ENCODE assay signal across 12 cellular contexts in genomic region chr1:89863165-89863835, GRCh38. TPM values are rescaled to one million over a fixed set of nuclear protein-coding genes. Genes with fewer than 3 reads are reported as not detected.
DNase-seq lines count a peak whose midpoint lies in the region; ATAC-seq and TF ChIP-seq lines count a peak whose summit lies in the region.
"Had no signal": no experiment of that assay in that cellular context is flagged by ENCODE, and none has a peak within 500 bp of the region (broad histone marks: within the 10 kb centered on the region; RNA-seq: fewer than 3 reads in every experiment).

No MANE protein-coding gene starts in this region.

- DNase-seq in CD4-positive, CD25-positive, alpha-beta regulatory T cell = no peak
- DNase-seq in DND-41 (no peak), naive B cell (no peak), cortex of kidney (lab: John Stamatoyannopoulos, UW) (no peak), NCI-H1105 treated with DMSO at 0.1 percent for 48 hours (lab: John Stamatoyannopoulos, UW) (no peak)
- DNase-seq in activated CD8-positive, alpha-beta T cell treated with anti-CD3 and anti-CD28 coated beads for 36 hours = no peak
- DNase-seq: activated naive CD4-positive, alpha-beta T cell treated with Interleukin-2 at 50 U/mL for 16 hours; H7 had no signal

- H3K36me3 ChIP-seq in CD4-positive, CD25-positive, alpha-beta regulatory T cell (ENCODE audit: control insufficient read depth, insufficient read depth, low read length) = peaks cover 11% of the 10 kb centered on the region
- peaks cover 20% of the 10 kb centered on the region for H3K36me3 ChIP-seq in DND-41 (ENCODE audit: insufficient read depth, low read length)

- peak overlapping the region; percentile 45 to 91 (median 87) for H3K27ac Mint-ChIP-seq in CD4-positive, CD25-positive, alpha-beta regulatory T cell
- peak overlapping the region; percentile 85 for H3K27ac Mint-ChIP-seq in activated CD8-positive, alpha-beta T cell treated with anti-CD3 and anti-CD28 coated beads for 36 hours
- peak overlapping the region; percentile 15 to 88 (median 52) for H3K27ac Mint-ChIP-seq in naive B cell

- peak overlapping the region in 2 of 4 donors; percentile 1 to 74 for H3K4me3 Mint-ChIP-seq in CD4-positive, CD25-positive, alpha-beta regulatory T cell
- H3K4me3 Mint-ChIP-seq in activated CD8-positive, alpha-beta T cell treated with anti-CD3 and anti-CD28 coated beads for 36 hours = no peak overlapping the region
- peak overlapping the region in 2 of 8 donors; percentile 33 to 73 for H3K4me3 Mint-ChIP-seq in naive B cell

- no peaks in the 10 kb centered on the region for H3K27me3 Mint-ChIP-seq in CD4-positive, CD25-positive, alpha-beta regulatory T cell
- H3K27me3 Mint-ChIP-seq in activated CD8-positive, alpha-beta T cell treated with anti-CD3 and anti-CD28 coated beads for 36 hours = no peaks in the 10 kb centered on the region
- no peaks in the 10 kb centered on the region for H3K27me3 Mint-ChIP-seq in naive B cell

- H3K4me2 ChIP-seq in DND-41 (ENCODE audit: insufficient read depth, low read length) = no peak overlapping the region
- H3K4me2 ChIP-seq: smooth muscle cell had no signal

- peaks cover 48% of the 10 kb centered on the region for H3K79me2 ChIP-seq in DND-41 (ENCODE audit: insufficient read depth, low read length)

- H3K4me1 ChIP-seq in CD4-positive, CD25-positive, alpha-beta regulatory T cell (ENCODE audit: control insufficient read depth, insufficient read depth, low read length, poor library complexity, severe bottlenecking) = peaks cover 37% of the 10 kb centered on the region
- peaks cover 15% of the 10 kb centered on the region for H3K4me1 ChIP-seq in DND-41 (ENCODE audit: insufficient read depth, low read length)

- no peak for ATAC-seq in CD4-positive, CD25-positive, alpha-beta regulatory T cell (ENCODE audit: low read depth in 2 of 2)
- ATAC-seq in DND-41 (ENCODE audit: insufficient read depth, low read depth) = peak; percentile 56
- ATAC-seq in activated CD8-positive, alpha-beta T cell treated with anti-CD3 and anti-CD28 coated beads for 36 hours = no peak
- ATAC-seq in naive B cell (ENCODE audit: low read depth in 2 of 2) = no peak
- no peak for ATAC-seq in GM21619 (IDR thresholded peaks at IDR 0.05; ENCODE audit: unreplicated experiment)
- no peak for ATAC-seq in HG03196 (IDR thresholded peaks at IDR 0.05; ENCODE audit: unreplicated experiment)
- ATAC-seq: Right ventricle myocardium inferior had no signal

- no peaks in the 10 kb centered on the region for H3K9me3 ChIP-seq in CD4-positive, CD25-positive, alpha-beta regulatory T cell (ENCODE audit: control insufficient read depth in 2 of 2, low read length in 2 of 2)
- H3K9me3 ChIP-seq in DND-41 (ENCODE audit: insufficient read depth, low read length, severe bottlenecking) = no peaks in the 10 kb centered on the region

- peaks cover 34 to 72% (median 61%) of the 10 kb centered on the region in 4 donors for H3K4me1 Mint-ChIP-seq in CD4-positive, CD25-positive, alpha-beta regulatory T cell
- H3K4me1 Mint-ChIP-seq in activated CD8-positive, alpha-beta T cell treated with anti-CD3 and anti-CD28 coated beads for 36 hours (ENCODE audit: low read depth) = peaks cover 70% of the 10 kb centered on the region
- peaks cover 24 to 48% (median 32%) of the 10 kb centered on the region in 3 donors for H3K4me1 Mint-ChIP-seq in naive B cell

- no peak overlapping the region for H3K9ac ChIP-seq in DND-41 (ENCODE audit: low read depth, low read length)

- no peak for TF ChIP-seq CTCF in DND-41 (IDR thresholded peaks at IDR 0.05; ENCODE audit: borderline replicate concordance, extremely low read depth, low read length, poor library complexity, severe bottlenecking)
- no peak for TF ChIP-seq CTCF in activated CD8-positive, alpha-beta T cell treated with anti-CD3 and anti-CD28 coated beads for 36 hours (IDR thresholded peaks at IDR 0.05)

- intact Hi-C loops in activated CD8-positive, alpha-beta T cell treated with anti-CD3 and anti-CD28 coated beads for 36 hours (cut with micrococcal nuclease) = no loop called here

- no peak overlapping the region for H3K27ac ChIP-seq in CD4-positive, CD25-positive, alpha-beta regulatory T cell (ENCODE audit: insufficient read depth, low read length, poor library complexity, severe bottlenecking)
- H3K27ac ChIP-seq in DND-41 (ENCODE audit: low read length) = peak overlapping the region; percentile 18; the same call in 1 of the 2 replicates

- POLR2A ChIA-PET in activated CD8-positive, alpha-beta T cell treated with anti-CD3 and anti-CD28 coated beads for 36 hours (lab: Charles Lee) = interaction anchor here (0.9 kb wide), 1 partner anchor 13 kb away, joined by 3 read pairs; no protein-coding TSS in a partner anchor

- H4K20me1 ChIP-seq in DND-41 (ENCODE audit: insufficient read depth, low read length) = no peaks in the 10 kb centered on the region

- CTCF ChIA-PET in activated CD8-positive, alpha-beta T cell treated with anti-CD3 and anti-CD28 coated beads for 36 hours (lab: Charles Lee) = interaction anchor here (2.0 kb wide), 1 partner anchor 10 kb away, joined by 5 read pairs; no protein-coding TSS in a partner anchor

- H2AFZ ChIP-seq in DND-41 (ENCODE audit: low read depth, low read length) = no peak overlapping the region

- no peaks in the 10 kb centered on the region for H3K27me3 ChIP-seq in CD4-positive, CD25-positive, alpha-beta regulatory T cell (ENCODE audit: control insufficient read depth, insufficient read depth, low read length)
- H3K27me3 ChIP-seq in DND-41 (ENCODE audit: insufficient read depth, low read length, poor library complexity) = no peaks in the 10 kb centered on the region

- H3K9me3 Mint-ChIP-seq in CD4-positive, CD25-positive, alpha-beta regulatory T cell = no peaks in the 10 kb centered on the region
- no peaks in the 10 kb centered on the region for H3K9me3 Mint-ChIP-seq in activated CD8-positive, alpha-beta T cell treated with anti-CD3 and anti-CD28 coated beads for 36 hours
- H3K9me3 Mint-ChIP-seq in naive B cell = no peaks in the 10 kb centered on the region

- H3K36me3 Mint-ChIP-seq in CD4-positive, CD25-positive, alpha-beta regulatory T cell = peaks cover 40% of the 10 kb centered on the region
- H3K36me3 Mint-ChIP-seq in activated CD8-positive, alpha-beta T cell treated with anti-CD3 and anti-CD28 coated beads for 36 hours (ENCODE audit: low read depth) = peaks cover 51% of the 10 kb centered on the region
- H3K36me3 Mint-ChIP-seq in naive B cell = peaks cover 8 to 22% of the 10 kb centered on the region in 2 donors

- H3K4me3 ChIP-seq in CD4-positive, CD25-positive, alpha-beta regulatory T cell (ENCODE audit: low read depth, low read length) = peak overlapping the region; percentile 29
- no peak overlapping the region for H3K4me3 ChIP-seq in DND-41 (ENCODE audit: low read depth in 1 of 2, low read length in 2 of 2)
- H3K4me3 ChIP-seq: smooth muscle cell had no signal

RNA-seq across cellular contexts. Expression of gene LRRC8D, which starts 42.5 kb away (rescaled TPM):
- 23.6 TPM for total RNA-seq in CD4-positive, CD25-positive, alpha-beta regulatory T cell
- polyA plus RNA-seq in CD4-positive, CD25-positive, alpha-beta regulatory T cell = 10 to 100 TPM; 45.4 to 69.0 (median 56.8) TPM
- 10 to 100 TPM; 26.3 to 27.5 TPM for total RNA-seq in activated CD8-positive, alpha-beta T cell treated with anti-CD3 and anti-CD28 coated beads for 36 hours
- 10 to 100 TPM; 27.1 to 51.3 (median 39.0) TPM for polyA plus RNA-seq in naive B cell (ENCODE audit: low read depth in 6 of 6)
